ENCODE assay signal across 28 cellular contexts in the genomic region with DNA sequence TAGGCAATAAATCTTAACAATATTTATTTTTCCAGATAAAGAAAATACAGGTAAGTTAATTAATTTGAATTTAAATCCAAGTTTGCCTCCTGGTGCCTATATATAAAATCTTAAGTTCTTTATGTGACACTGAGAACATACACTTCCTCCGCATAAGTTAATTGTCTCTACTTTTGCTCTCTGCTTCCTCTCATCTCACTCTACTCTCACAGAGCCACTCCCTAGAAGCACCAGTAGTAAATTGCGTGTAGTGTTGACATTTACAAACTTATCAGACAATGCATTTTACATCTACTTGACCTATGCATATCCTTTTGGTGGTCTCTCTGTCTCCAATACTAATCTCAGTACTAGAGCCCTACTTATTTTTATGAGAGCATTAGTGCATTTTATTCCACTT.
"Had no signal": no experiment of that assay in that cellular context is flagged by ENCODE, and none has a peak within 500 bp of the region (broad histone marks: within the 10 kb centered on the region; RNA-seq: fewer than 3 reads in every experiment).

No MANE protein-coding gene starts in this region.

- H3K36me3 ChIP-seq: neural progenitor cell, ovary, right lobe of liver, sigmoid colon, spleen, suprapubic skin, tibial artery, transverse colon, upper lobe of right lung, uterus had no signal

- ATAC-seq: natural killer cell; psoas muscle; right cardiac atrium; right lobe of liver; stimulated activated memory B cell treated with anti-CD40 and anti-IgM and Interleukin-4, amounts not matched to agents 10 μg/mL and 1 μg/mL and 100 μg/mL, for 72 hours; stimulated activated naive CD8-positive, alpha-beta T cell treated with anti-CD3 and anti-CD28 coated beads, Interleukin-15, amount 100 ng/mL, for 72 hours; stimulated activated naive CD8-positive, alpha-beta T cell treated with anti-CD3 and anti-CD28 coated beads, Interleukin-15, Interleukin-2, amounts not matched to agents 100 U/mL and 50 U/mL, for 24 hours; upper lobe of right lung had no signal

- DNase-seq: natural killer cell; occipital lobe; ovary; posterior cingulate gyrus; psoas muscle; right cardiac atrium; right lobe of liver; sigmoid colon; spleen; stimulated activated CD4-positive, alpha-beta T cell treated with anti-CD3 and anti-CD28 coated beads, Interleukin-12 subunit alpha, Interleukin-12 subunit beta, amount 100 ng/mL, for 4 hours; stimulated activated CD4-positive, alpha-beta T cell treated with anti-CD3 and anti-CD28 coated beads, Interleukin-1b, Interleukin-23, amount 100 ng/mL, for 48 hours; stimulated activated CD4-positive, alpha-beta T cell treated with anti-CD3 and anti-CD28 coated beads, Interleukin-4, amount 100 ng/mL, for 1 hour; stimulated activated CD4-positive, alpha-beta T cell treated with anti-CD3 and anti-CD28 coated beads, Interleukin-4, amount 100 ng/mL, for 4 hours; stimulated activated CD8-positive, alpha-beta memory T cell treated with anti-CD3 and anti-CD28 coated beads, Interleukin-4, amount 100 ng/mL, for 48 hours; stimulated activated naive CD4-positive, alpha-beta T cell; stimulated activated naive CD8-positive, alpha-beta T cell treated with anti-CD3 and anti-CD28 coated beads, Interleukin-15, amount 100 ng/mL, for 72 hours; stimulated activated naive CD8-positive, alpha-beta T cell treated with anti-CD3 and anti-CD28 coated beads, Interleukin-15, Interleukin-2, amounts not matched to agents 100 U/mL and 50 U/mL, for 24 hours; substantia nigra; testis; tibial artery; transverse colon; upper lobe of right lung; uterus had no signal

- H3K4me3 ChIP-seq: neural progenitor cell, ovary, psoas muscle, right lobe of liver, sigmoid colon, smooth muscle cell, spleen, suprapubic skin, testis, tibial artery, transverse colon, upper lobe of right lung, uterus had no signal

- H3K4me1 ChIP-seq: parathyroid adenoma, psoas muscle, right lobe of liver, testis, transverse colon, upper lobe of right lung, uterus had no signal

- H3K9me3 ChIP-seq: ovary, psoas muscle, right lobe of liver, sigmoid colon, spleen, suprapubic skin, testis, tibial artery, transverse colon, upper lobe of right lung, uterus had no signal

- H3K27me3 ChIP-seq: neural progenitor cell, ovary, right lobe of liver, sigmoid colon, spleen, suprapubic skin, testis, tibial artery, transverse colon, upper lobe of right lung, uterus had no signal

- H3K27ac ChIP-seq: neural progenitor cell, ovary, parathyroid adenoma, psoas muscle, right lobe of liver, sigmoid colon, spleen, suprapubic skin, testis, tibial artery, transverse colon, upper lobe of right lung, uterus had no signal
